In genomic region chr1:39573736-39574624, GRCh38 we compare ENCODE assay signal across 8 cellular contexts. TPM values are rescaled to one million over a fixed set of nuclear protein-coding genes. Genes with fewer than 3 reads are reported as not detected.
DNase-seq lines count a peak whose midpoint lies in the region; ATAC-seq and TF ChIP-seq lines count a peak whose summit lies in the region.

No MANE protein-coding gene starts in this region.

- H3K9me3 Mint-ChIP-seq in T-helper 1 cell treated with Interleukin-12 subunit alpha and Interleukin-12 subunit beta and Interleukin-4 antibody, amounts not matched to agents 30 μg/mL and 1 μg/mL, for 36 hours, result no peaks in the 10 kb centered on the region

- intact Hi-C loops in Right ventricle myocardium superior (cut with DNase I), result no loop called here

- H3K4me1 Mint-ChIP-seq in T-helper 1 cell treated with Interleukin-12 subunit alpha and Interleukin-12 subunit beta and Interleukin-4 antibody, amounts not matched to agents 30 μg/mL and 1 μg/mL, for 36 hours (ENCODE audit: low read depth), result peaks cover 35% of the 10 kb centered on the region

- H3K27ac Mint-ChIP-seq in T-helper 1 cell treated with Interleukin-12 subunit alpha and Interleukin-12 subunit beta and Interleukin-4 antibody, amounts not matched to agents 30 μg/mL and 1 μg/mL, for 36 hours, result peak overlapping the region; percentile 10

- ATAC-seq in Right ventricle myocardium superior (ENCODE audit: poor library complexity) (peak; percentile 68), GM19328 (IDR thresholded peaks at IDR 0.05; ENCODE audit: unreplicated experiment) (no peak), HG02870 (IDR thresholded peaks at IDR 0.05; ENCODE audit: unreplicated experiment) (no peak), esophagus mucosa (no peak)

- H3K27me3 Mint-ChIP-seq in T-helper 1 cell treated with Interleukin-12 subunit alpha and Interleukin-12 subunit beta and Interleukin-4 antibody, amounts not matched to agents 30 μg/mL and 1 μg/mL, for 36 hours (ENCODE audit: low read depth), result no peaks in the 10 kb centered on the region

- no peak for DNase-seq in T-helper 1 cell
- DNase-seq in Right ventricle myocardium superior, result no peak
- no peak for DNase-seq in retinal pigment epithelial cell (ENCODE audit: low read depth)

- H3K36me3 Mint-ChIP-seq in T-helper 1 cell treated with Interleukin-12 subunit alpha and Interleukin-12 subunit beta and Interleukin-4 antibody, amounts not matched to agents 30 μg/mL and 1 μg/mL, for 36 hours (ENCODE audit: low read depth), result peaks cover 45% of the 10 kb centered on the region

- no peak for TF ChIP-seq CTCF in WI38 (IDR thresholded peaks at IDR 0.05; ENCODE audit: low read depth, low read length)
- no peak for TF ChIP-seq CTCF in retinal pigment epithelial cell (conservative IDR thresholded peaks at IDR 0.05; ENCODE audit: low read depth, low read length)

- H3K4me3 ChIP-seq in WI38 (ENCODE audit: low read depth, low read length) (peak overlapping the region; percentile 70), retinal pigment epithelial cell (ENCODE audit: low read length) (peak overlapping the region; percentile 89)

- H3K4me3 Mint-ChIP-seq in T-helper 1 cell treated with Interleukin-12 subunit alpha and Interleukin-12 subunit beta and Interleukin-4 antibody, amounts not matched to agents 30 μg/mL and 1 μg/mL, for 36 hours, result peak overlapping the region; percentile 86

RNA-seq across cellular contexts. Expression of gene PABPC4, which starts 2.6 kb away (rescaled TPM):
- total RNA-seq in Right ventricle myocardium superior, result 232 TPM
- total RNA-seq in esophagus mucosa, result 134 TPM
